Comparison of ENCODE assay signal across 12 cellular contexts in genomic region chr2:119703526-119703925, GRCh38. TPM values are rescaled to one million over a fixed set of nuclear protein-coding genes. Genes with fewer than 3 reads are reported as not detected.
DNase-seq lines count a peak whose midpoint lies in the region; ATAC-seq and TF ChIP-seq lines count a peak whose summit lies in the region.
"Had no signal": no experiment of that assay in that cellular context is flagged by ENCODE, and none has a peak within 500 bp of the region (broad histone marks: within the 10 kb centered on the region; RNA-seq: fewer than 3 reads in every experiment).

No MANE protein-coding gene starts in this region.

- no peak for ATAC-seq in GM23338

- H3K9me3 ChIP-seq in mammary epithelial cell (replicated peaks; ENCODE audit: insufficient read depth, low read length) = no peaks in the 10 kb centered on the region
- peaks cover 0 to 5% of the 10 kb centered on the region in 2 donors for H3K9me3 ChIP-seq in breast epithelium
- H3K9me3 ChIP-seq in endodermal cell (ENCODE audit: control insufficient read depth, low read length) = peaks cover 10% of the 10 kb centered on the region

- H3K27ac Mint-ChIP-seq in GM23338 = no peak overlapping the region
- H3K27ac Mint-ChIP-seq in endodermal cell = no peak overlapping the region
- H3K27ac Mint-ChIP-seq in mesothelial cell of epicardium = no peak overlapping the region
- H3K27ac Mint-ChIP-seq: H9 had no signal

- no peaks in the 10 kb centered on the region for H3K79me2 ChIP-seq in mammary epithelial cell (ENCODE audit: insufficient read depth, low read length)
- H3K79me2 ChIP-seq in GM23338 (replicated peaks; ENCODE audit: insufficient read depth) = no peaks in the 10 kb centered on the region

- peak overlapping the region; percentile 6 for H2AFZ ChIP-seq in mammary epithelial cell (ENCODE audit: low read depth, low read length)
- 0 out of 2 replicates have a peak overlapping the region, but pooled peaks have one; percentile 73 for H2AFZ ChIP-seq in GM23338

- H3K9me3 Mint-ChIP-seq in GM23338 (peaks cover 11% of the 10 kb centered on the region; the same call in 2 of the 3 replicates), endodermal cell (peaks cover 1% of the 10 kb centered on the region), mesothelial cell of epicardium (peaks cover 4% of the 10 kb centered on the region)

- dilution Hi-C loops in mammary epithelial cell (cut with HindIII; ENCODE audit: low sequenced_read_pairs) = no loop called here

- no peaks in the 10 kb centered on the region for H4K20me1 ChIP-seq in mammary epithelial cell (ENCODE audit: insufficient read depth, low read length)
- no peaks in the 10 kb centered on the region for H4K20me1 ChIP-seq in GM23338 (replicated peaks; ENCODE audit: insufficient read depth)

- H3K27ac ChIP-seq in mammary epithelial cell (ENCODE audit: insufficient read depth, low read depth, low read length) (no peak overlapping the region), breast epithelium (peak overlapping the region in 1 of 2 donors; percentile 15), GM23338 (ENCODE audit: low read depth) (no peak overlapping the region), endodermal cell (ENCODE audit: low read depth, low read length) (no peak overlapping the region), temporal lobe (ENCODE audit: low read depth, low read length) (peak overlapping the region; percentile 15)

- H3K36me3 Mint-ChIP-seq in GM23338 (ENCODE audit: low read depth) (peaks cover 10% of the 10 kb centered on the region), endodermal cell (ENCODE audit: low read depth) (no peaks in the 10 kb centered on the region), mesothelial cell of epicardium (peaks cover 4% of the 10 kb centered on the region)

- H3K4me1 Mint-ChIP-seq in GM23338 (peaks cover 45% of the 10 kb centered on the region), endodermal cell (peaks cover 30% of the 10 kb centered on the region), mesothelial cell of epicardium (peaks cover 29% of the 10 kb centered on the region)

- H3K4me2 ChIP-seq in mammary epithelial cell (ENCODE audit: insufficient read depth, low read depth, low read length) = no peak overlapping the region
- no peak overlapping the region for H3K4me2 ChIP-seq in GM23338

- peaks cover 16% of the 10 kb centered on the region for H3K27me3 Mint-ChIP-seq in GM23338 (ENCODE audit: insufficient read depth, low read depth, poor library complexity)
- no peaks in the 10 kb centered on the region for H3K27me3 Mint-ChIP-seq in endodermal cell (ENCODE audit: insufficient read depth)
- no peaks in the 10 kb centered on the region for H3K27me3 Mint-ChIP-seq in mesothelial cell of epicardium (ENCODE audit: low read depth)
- H3K27me3 Mint-ChIP-seq: IgD-negative memory B cell had no signal

- WGBS in mammary epithelial cell (ENCODE audit: low coverage, missing lambda C conversion rate) = 77% methylated on average over 5 of the region's 5 CpGs
- WGBS in endodermal cell (ENCODE audit: insufficient coverage in 1 of 2, insufficient read length in 1 of 2), 2 experiments = 91% methylated on average over 4 of the region's 5 CpGs; no CpG with 5 or more reads in 1 of the 2 experiments

- in situ Hi-C loops in mammary epithelial cell (cut with MboI; ENCODE audit: low sequenced_read_pairs in 2 of 2) = no loop called here

- no peak for TF ChIP-seq POLR2A in breast epithelium (IDR thresholded peaks at IDR 0.05)

- no peaks in the 10 kb centered on the region for H3K36me3 ChIP-seq in mammary epithelial cell (ENCODE audit: insufficient read depth, low read length)
- no peaks in the 10 kb centered on the region for H3K36me3 ChIP-seq in breast epithelium
- H3K36me3 ChIP-seq in GM23338 (ENCODE audit: insufficient read depth) = no peaks in the 10 kb centered on the region
- no peaks in the 10 kb centered on the region for H3K36me3 ChIP-seq in endodermal cell (ENCODE audit: control insufficient read depth, insufficient read depth, low read length)
- H3K36me3 ChIP-seq in H7 (replicated peaks; ENCODE audit: control insufficient read depth, insufficient read depth, low read length) = no peaks in the 10 kb centered on the region

- intact Hi-C loops in mammary epithelial cell (cut with micrococcal nuclease) = loop anchor here (1.0 to 10.0 kb wide), 6 partner anchors 49 to 609 kb away; no protein-coding TSS in a partner anchor
- intact Hi-C loops in breast epithelium (cut with DNase I; ENCODE audit: low total_unique reads) = no loop called here

- TF ChIP-seq CTCF in mammary epithelial cell (conservative IDR thresholded peaks at IDR 0.05 in 1 of 2, IDR thresholded peaks at IDR 0.05 in 1 of 2; ENCODE audit: extremely low read depth in 1 of 2, insufficient read depth in 1 of 2, low read depth in 1 of 2, low read length in 2 of 2) (no peak), breast epithelium (IDR thresholded peaks at IDR 0.05) (no peak), GM23338 (conservative IDR thresholded peaks at IDR 0.05; ENCODE audit: low read depth in 2 of 2) (no peak), endodermal cell (conservative IDR thresholded peaks at IDR 0.05) (no peak), mesothelial cell of epicardium (IDR thresholded peaks at IDR 0.05; ENCODE audit: unreplicated experiment) (no peak)

- peaks cover 1% of the 10 kb centered on the region; the same call in 1 of the 2 replicates for H3K9me2 ChIP-seq in GM23338 (ENCODE audit: insufficient read depth)

- DNase-seq in mammary epithelial cell (no peak), breast epithelium (ENCODE audit: low spot score in 2 of 2) (no peak), GM23338 (ENCODE audit: low spot score) (no peak), endodermal cell (peak; percentile 24), mesothelial cell of epicardium (ENCODE audit: low spot score in 2 of 2, unreplicated experiment in 2 of 2) (no peak), H7 (no peak)
- DNase-seq in activated naive CD4-positive, alpha-beta T cell treated with Interleukin-2 at 50 U/mL for 16 hours = no peak
- DNase-seq: DMS79, NCI-H1417 treated with DMSO at 0.1 percent for 48 hours had no signal

- CTCF ChIA-PET in mammary epithelial cell (lab: Charles Lee; ENCODE audit: low non-redundant PET) = interaction anchor here (0.6 to 0.7 kb wide), 3 partner anchors 56 to 125 kb away, joined by 3 to 15 read pairs (median 4); partner anchors contain the start of gene PTPN4

- H3K4me3 ChIP-seq in mammary epithelial cell (replicated peaks in 1 of 3; ENCODE audit: insufficient read depth in 1 of 3, low read depth in 2 of 3, low read length in 3 of 3) (no peak overlapping the region), breast epithelium (no peak overlapping the region), GM23338 (no peak overlapping the region), endodermal cell (ENCODE audit: low read length) (no peak overlapping the region), H7 (ENCODE audit: insufficient read depth, low read depth, low read length) (no peak overlapping the region)

- BruUV-seq in mammary epithelial cell (replicated peaks; lab: Mats Ljungman, UMichigan) = no TSS peak

- H3K9ac ChIP-seq in mammary epithelial cell (ENCODE audit: insufficient read depth, low read length) (no peak overlapping the region), endodermal cell (ENCODE audit: extremely low read depth, low read length, poor library complexity, severe bottlenecking) (no peak overlapping the region)

- H3K4me3 Mint-ChIP-seq in GM23338 (no peak overlapping the region), endodermal cell (no peak overlapping the region), mesothelial cell of epicardium (no peak overlapping the region)
- H3K4me3 Mint-ChIP-seq: H9, IgD-negative memory B cell had no signal

- no peaks in the 10 kb centered on the region for H3K27me3 ChIP-seq in mammary epithelial cell (ENCODE audit: insufficient read depth, low read length)
- H3K27me3 ChIP-seq in breast epithelium = no peaks in the 10 kb centered on the region
- no peaks in the 10 kb centered on the region for H3K27me3 ChIP-seq in GM23338 (ENCODE audit: insufficient read depth)
- H3K27me3 ChIP-seq in endodermal cell (ENCODE audit: control insufficient read depth, insufficient read depth, low read length, poor library complexity, severe bottlenecking) = no peaks in the 10 kb centered on the region
- H3K27me3 ChIP-seq in H7 (ENCODE audit: control insufficient read depth, insufficient read depth, low read length) = no peaks in the 10 kb centered on the region

- no peaks in the 10 kb centered on the region for H3K4me1 ChIP-seq in mammary epithelial cell (ENCODE audit: insufficient read depth, low read length)
- H3K4me1 ChIP-seq in breast epithelium = peaks cover 0 to 13% of the 10 kb centered on the region in 2 donors
- H3K4me1 ChIP-seq in GM23338 (ENCODE audit: insufficient read depth) = peaks cover 38% of the 10 kb centered on the region
- peaks cover 6% of the 10 kb centered on the region for H3K4me1 ChIP-seq in endodermal cell (ENCODE audit: control insufficient read depth, insufficient read depth, low read length)

- H3F3A ChIP-seq in GM23338 (replicated peaks; ENCODE audit: low read depth) = peaks cover 29% of the 10 kb centered on the region

TF ChIP-seq in GM23338, 12 proteins besides CTCF, POLR2A, EP300 and RAD21 (continues in another document):
- no peak for TF ChIP-seq ZNF114 (CRISPR knock-in tag; IDR thresholded peaks at IDR 0.05)

RNA-seq across cellular contexts. Expression of gene TMEM177, which starts 24.5 kb away (rescaled TPM):
- total RNA-seq in mammary epithelial cell (10 to 100 TPM; 11.7 to 13.3 TPM), breast epithelium (10 to 100 TPM in 2 of 3 donors, 1 to 10 TPM in 1; 3.4 to 16.5 (median 13.1) TPM), endodermal cell (10 to 100 TPM; 26.8 to 28.6 TPM), temporal lobe (6.4 TPM), mesothelial cell of epicardium (15.2 to 15.8 TPM (median 15.7 TPM) in 3 replicates)
- polyA plus RNA-seq in mammary epithelial cell (21.9 TPM), GM23338 (2016; fragmentation: Nextera tagmentation; extraction: Ambion mirVana) (45.1 and 50.5 TPM in 2 replicates)
- polyA minus RNA-seq in mammary epithelial cell = 12.2 TPM
- 52.0 and 58.7 TPM in 2 replicates for total RNA-seq in GM23338 (2014; rRNA removed; shearing (Covaris generic))
- 22.7 TPM for polyA plus RNA-seq in endodermal cell (2013, experiment 1 of 2)
- 18.5 TPM for polyA plus RNA-seq in endodermal cell (2013, experiment 2 of 2)
- total RNA-seq in H7 (2014; rRNA removed; shearing (Covaris generic)) = 86.6 and 90.0 TPM in 2 replicates

RNA-seq across cellular contexts. Expression of gene PTPN4, which starts 56.2 kb away (rescaled TPM):
- total RNA-seq in mammary epithelial cell (10 to 100 TPM; 36.9 to 48.7 TPM), breast epithelium (10 to 100 TPM; 29.1 to 49.6 (median 38.7) TPM), endodermal cell (10 to 100 TPM; 52.6 to 69.8 TPM), temporal lobe (92.2 TPM), mesothelial cell of epicardium (47.5 to 51.7 TPM (median 49.1 TPM) in 3 replicates)
- polyA plus RNA-seq in mammary epithelial cell (14.9 TPM), GM23338 (2016; fragmentation: Nextera tagmentation; extraction: Ambion mirVana) (25.1 and 41.6 TPM in 2 replicates)
- polyA minus RNA-seq in mammary epithelial cell = 1.7 TPM
- 89.4 and 90.4 TPM in 2 replicates for total RNA-seq in GM23338 (2014; rRNA removed; shearing (Covaris generic))
- 36.4 TPM for polyA plus RNA-seq in endodermal cell (2013, experiment 1 of 2)
- 22.5 TPM for polyA plus RNA-seq in endodermal cell (2013, experiment 2 of 2)
- total RNA-seq in H7 (2014; rRNA removed; shearing (Covaris generic)) = 39.4 and 41.6 TPM in 2 replicates
